Comparison of ENCODE assay signal across 24 cellular contexts in genomic region chr6:127221201-127221600, GRCh38.
"Had no signal": no experiment of that assay in that cellular context is flagged by ENCODE, and none has a peak within 500 bp of the region (broad histone marks: within the 10 kb centered on the region; RNA-seq: fewer than 3 reads in every experiment).

No MANE protein-coding gene starts in this region.

- ATAC-seq: activated CD8-positive, alpha-beta memory T cell treated with anti-CD3 and anti-CD28 coated beads, Interleukin-2, amount 10 ng/mL, durations not matched to agents 7 days and 5 days; activated naive CD4-positive, alpha-beta T cell treated with anti-CD3 and anti-CD28 coated beads, Interleukin-2, amount 50 U/mL, for 72 hours; activated naive CD8-positive, alpha-beta T cell treated with anti-CD3 and anti-CD28 coated beads, Interleukin-2, amount 50 U/mL, for 24 hours; PC-3; T-cell had no signal

- H3K9me3 ChIP-seq: MG63 had no signal

- H3K4me3 ChIP-seq: MG63, SK-N-MC had no signal

- DNase-seq: activated B cell treated with CpG ODN at 0.5 μM for 24 hours; activated CD4-positive, alpha-beta T cell treated with anti-CD3 and anti-CD28 coated beads for 1 hour; activated CD4-positive, alpha-beta T cell treated with anti-CD3 and anti-CD28 coated beads, Interleukin-2, amount 10 ng/mL, durations not matched to agents 24 days and 14 days; activated CD4-positive, alpha-beta T cell treated with anti-CD3 and anti-CD28 coated beads, Interleukin-2, amount 50 U/mL, for 48 hours; activated CD8-positive, alpha-beta memory T cell treated with anti-CD3 and anti-CD28 coated beads, Interleukin-2, amount 10 ng/mL, durations not matched to agents 7 days and 5 days; activated effector memory CD4-positive, alpha-beta T cell treated with Interleukin-2 at 50 U/mL for 16 hours; activated naive CD4-positive, alpha-beta T cell treated with Interleukin-2 at 50 U/mL for 16 hours; activated naive CD8-positive, alpha-beta T cell treated with anti-CD3 and anti-CD28 coated beads, Interleukin-2, amount 50 U/mL, for 24 hours; activated T-cell treated with anti-CD3 and anti-CD28 coated beads, Interleukin-2, amount 50 U/mL, for 24 hours; amniotic stem cell; MG63; MV-4-11; NCI-H1092 treated with DMSO at 0.1 percent for 48 hours; NCI-H1436 treated with DMSO at 0.1 percent for 48 hours; NCI-H187; NCI-H2081; NCI-H510A treated with DMSO at 0.1 percent for 48 hours; PC-3; SIG-M5; T-cell; T-helper 2 cell; T1000 had no signal

- H3K27ac ChIP-seq: SK-N-MC had no signal

- H3K36me3 ChIP-seq: MG63 had no signal

- H3K27me3 ChIP-seq: MG63 had no signal
